ENCODE assay signal across 1 cellular context in genomic region chr6:122709922-122710512, GRCh38.
TF ChIP-seq lines count a peak whose summit lies in the region.

No MANE protein-coding gene starts in this region.

TF ChIP-seq in GM23338, 12 proteins besides CTCF, POLR2A, EP300 and RAD21 (continued from another document):
- TF ChIP-seq REST (IDR thresholded peaks at IDR 0.05; ENCODE audit: unreplicated experiment) (no peak), NANOG (IDR thresholded peaks at IDR 0.05; ENCODE audit: borderline replicate concordance) (no peak), ZNF331 (CRISPR knock-in tag; IDR thresholded peaks at IDR 0.05; ENCODE audit: low read depth) (no peak), EZH2phosphoT487 (IDR thresholded peaks at IDR 0.05; ENCODE audit: unreplicated experiment) (no peak), POLR2AphosphoS5 (IDR thresholded peaks at IDR 0.05; ENCODE audit: low read depth) (no peak), CREB1 (CRISPR knock-in tag; IDR thresholded peaks at IDR 0.05; ENCODE audit: low read depth) (no peak), EZH2 (IDR thresholded peaks at IDR 0.05; ENCODE audit: low read depth, unreplicated experiment) (no peak), ETS1 (IDR thresholded peaks at IDR 0.05) (no peak)
